ENCODE assay signal across 20 cellular contexts in the genomic region with DNA sequence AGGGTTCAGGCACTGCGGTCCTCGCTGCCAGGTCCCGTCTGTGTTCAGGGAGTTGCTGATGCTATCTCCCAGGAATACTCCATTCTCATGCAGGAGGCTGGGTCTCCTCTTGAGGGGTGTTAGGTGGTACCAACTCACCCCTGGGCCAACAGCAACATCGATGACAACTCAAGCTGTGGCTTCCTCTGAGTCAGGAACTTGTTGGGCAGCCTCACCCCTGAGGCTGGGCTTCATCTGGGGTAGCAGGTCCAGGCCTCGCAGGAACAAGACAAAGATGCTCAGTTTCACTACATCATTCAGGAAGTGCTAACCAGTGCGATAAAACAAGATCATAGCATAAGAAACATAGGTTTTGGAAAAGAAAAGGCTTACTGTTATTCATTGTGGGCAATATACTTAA.
DNase-seq lines count a peak whose midpoint lies in the region; ATAC-seq, FAIRE-seq and TF ChIP-seq lines count a peak whose summit lies in the region.
"Had no signal": no experiment of that assay in that cellular context is flagged by ENCODE, and none has a peak within 500 bp of the region (broad histone marks: within the 10 kb centered on the region; RNA-seq: fewer than 3 reads in every experiment).

No MANE protein-coding gene starts in this region.

- FAIRE-seq in bronchial epithelial cell (lab: Jason Lieb, UNC) (no peak), keratinocyte (lab: Jason Lieb, UNC) (peak; percentile 49)
- FAIRE-seq: G401.6, GM12891, GM19239 had no signal

- no peak overlapping the region for H2AK9ac ChIP-seq in IMR-90 (replicated peaks; ENCODE audit: low read depth, low read length, poor library complexity)

- no peak overlapping the region for H3K4me2 ChIP-seq in IMR-90 (ENCODE audit: low read depth, low read length)
- H3K4me2 ChIP-seq in keratinocyte (ENCODE audit: control insufficient read depth, extremely low read depth, insufficient read depth, low read depth, low read length), result no peak overlapping the region
- H3K4me2 ChIP-seq in Karpas-422 (ENCODE audit: low read depth, low read length, poor library complexity, severe bottlenecking), result no peak overlapping the region
- H3K4me2 ChIP-seq: BLaER1 had no signal

- H4K20me1 ChIP-seq in IMR-90 (ENCODE audit: insufficient read depth, low read length) (no peaks in the 10 kb centered on the region), keratinocyte (ENCODE audit: control insufficient read depth, extremely low read depth, insufficient read depth, low read length) (no peaks in the 10 kb centered on the region), Karpas-422 (ENCODE audit: insufficient read depth, low read depth, low read length) (no peaks in the 10 kb centered on the region)
- H4K20me1 ChIP-seq: BLaER1 had no signal

- no peak for TF ChIP-seq POLR2A in IMR-90 (IDR thresholded peaks at IDR 0.05; ENCODE audit: low read depth, low read length)

- no peak overlapping the region for H2BK5ac ChIP-seq in IMR-90 (ENCODE audit: low read depth, low read length, poor library complexity, severe bottlenecking)

- dilution Hi-C loops in IMR-90 (cut with HindIII; ENCODE audit: low sequenced_read_pairs, unreplicated experiment) (no loop called here), keratinocyte (cut with MboI; ENCODE audit: extremely low pct_ligation_motif_present, low sequenced_read_pairs) (no loop called here)

- no peak overlapping the region for H3K27ac ChIP-seq in IMR-90 (ENCODE audit: insufficient read depth, low read length)
- no peak overlapping the region for H3K27ac ChIP-seq in keratinocyte (ENCODE audit: control insufficient read depth, insufficient read depth, low read length)
- H3K27ac ChIP-seq in Karpas-422 (ENCODE audit: low read length), result no peak overlapping the region
- H3K27ac ChIP-seq: BLaER1, HL-60 had no signal

- no TSS peak for BruUV-seq in IMR-90 (replicated peaks; lab: Mats Ljungman, UMichigan)

- peak overlapping the region; percentile 32 for H2BK20ac ChIP-seq in IMR-90 (ENCODE audit: low read depth, low read length)

- H2BK15ac ChIP-seq in IMR-90 (ENCODE audit: low read depth, low read length), result no peak overlapping the region

- POLR2A ChIA-PET in IMR-90 (lab: Charles Lee; ENCODE audit: unreplicated experiment), result no interaction called here

- peaks cover 9% of the 10 kb centered on the region for H3K4me1 Mint-ChIP-seq in CD14-positive monocyte
- H3K4me1 Mint-ChIP-seq in stimulated activated naive CD8-positive, alpha-beta T cell treated with anti-CD3 and anti-CD28 coated beads, Interleukin-15, amount 100 ng/mL, for 72 hours, result no peaks in the 10 kb centered on the region
- H3K4me1 Mint-ChIP-seq: CD4-positive, CD25-positive, alpha-beta regulatory T cell had no signal

- no peak for TF ChIP-seq RAD21 in IMR-90 (IDR thresholded peaks at IDR 0.05; ENCODE audit: low read length)

- no peaks in the 10 kb centered on the region for H3K36me3 Mint-ChIP-seq in CD14-positive monocyte
- H3K36me3 Mint-ChIP-seq: CD4-positive, CD25-positive, alpha-beta regulatory T cell had no signal

- H3K9ac ChIP-seq in IMR-90 (ENCODE audit: low read depth, low read length) (no peak overlapping the region), keratinocyte (ENCODE audit: control insufficient read depth, extremely low read depth, insufficient read depth, low read length) (no peak overlapping the region), Karpas-422 (ENCODE audit: low read length) (no peak overlapping the region)
- H3K9ac ChIP-seq: BLaER1 had no signal

- H3K9me3 ChIP-seq in IMR-90 (ENCODE audit: control insufficient read depth, insufficient read depth, low read length) (peaks cover 2% of the 10 kb centered on the region), keratinocyte (ENCODE audit: control insufficient read depth, low read depth, low read length) (no peaks in the 10 kb centered on the region), Karpas-422 (ENCODE audit: low read length) (no peaks in the 10 kb centered on the region)

- H2AK5ac ChIP-seq in IMR-90 (ENCODE audit: low read depth, low read length), result peak overlapping the region; percentile 5; the same call in 1 of the 2 replicates

- TF ChIP-seq CTCF in CD14-positive monocyte (IDR thresholded peaks at IDR 0.05), result no peak
- TF ChIP-seq CTCF in IMR-90 (conservative IDR thresholded peaks at IDR 0.05; ENCODE audit: low read depth, low read length), result no peak
- TF ChIP-seq CTCF in bronchial epithelial cell (IDR thresholded peaks at IDR 0.05; ENCODE audit: insufficient read depth, low read length, severe bottlenecking), result no peak
- TF ChIP-seq CTCF in keratinocyte (optimal IDR thresholded peaks at IDR 0.05 in 1 of 3, IDR thresholded peaks at IDR 0.05 in 1 of 3, conservative IDR thresholded peaks at IDR 0.05 in 1 of 3; ENCODE audit: extremely low read depth in 1 of 3, insufficient read depth in 2 of 3, low read length in 3 of 3), result no peak

- no peak overlapping the region for H3K18ac ChIP-seq in IMR-90 (ENCODE audit: low read depth, low read length)

- H2BK120ac ChIP-seq in IMR-90 (ENCODE audit: low read depth, low read length), result no peak overlapping the region

- no peak overlapping the region for H4K91ac ChIP-seq in IMR-90 (ENCODE audit: insufficient read depth, low read depth, low read length)

- no peak overlapping the region for H3K27ac Mint-ChIP-seq in CD14-positive monocyte
- no peak overlapping the region for H3K27ac Mint-ChIP-seq in stimulated activated naive CD8-positive, alpha-beta T cell treated with anti-CD3 and anti-CD28 coated beads, Interleukin-15, amount 100 ng/mL, for 72 hours
- H3K27ac Mint-ChIP-seq: CD4-positive, CD25-positive, alpha-beta regulatory T cell had no signal

- intact Hi-C loops in CD14-positive monocyte (cut with micrococcal nuclease), result no loop called here
- intact Hi-C loops in IMR-90 (cut with micrococcal nuclease), result loop anchor here (2.0 to 5.0 kb wide), 2 partner anchors 23 to 65 kb away; no protein-coding TSS in a partner anchor

- no peak overlapping the region for H3K23ac ChIP-seq in IMR-90 (ENCODE audit: low read depth, low read length)

- CTCF ChIA-PET in IMR-90 (lab: Yijun Ruan, JAX), result no interaction called here

- H3K36me3 ChIP-seq in IMR-90 (ENCODE audit: control insufficient read depth, insufficient read depth, low read length) (no peaks in the 10 kb centered on the region), bronchial epithelial cell (ENCODE audit: control insufficient read depth, insufficient read depth, low read length) (no peaks in the 10 kb centered on the region), keratinocyte (ENCODE audit: control insufficient read depth in 2 of 2, extremely low read depth in 1 of 2, insufficient read depth in 2 of 2, low read length in 2 of 2) (no peaks in the 10 kb centered on the region), Karpas-422 (ENCODE audit: insufficient read depth, low read length) (no peaks in the 10 kb centered on the region)
- H3K36me3 ChIP-seq: BLaER1 had no signal

- H3K27me3 Mint-ChIP-seq in CD14-positive monocyte (ENCODE audit: low read depth in 3 of 3), result peaks cover 3 to 5% (median 5%) of the 10 kb centered on the region in 3 donors
- H3K27me3 Mint-ChIP-seq in stimulated activated naive CD8-positive, alpha-beta T cell treated with anti-CD3 and anti-CD28 coated beads, Interleukin-15, amount 100 ng/mL, for 72 hours, result peaks cover 26% of the 10 kb centered on the region

- H3K27me3 ChIP-seq in IMR-90 (ENCODE audit: control insufficient read depth, insufficient read depth, low read length) (no peaks in the 10 kb centered on the region), bronchial epithelial cell (ENCODE audit: control insufficient read depth, insufficient read depth, low read length) (no peaks in the 10 kb centered on the region), keratinocyte (ENCODE audit: control insufficient read depth, extremely low read depth, insufficient read depth, low read length) (no peaks in the 10 kb centered on the region), Karpas-422 (ENCODE audit: low read length) (no peaks in the 10 kb centered on the region)
- H3K27me3 ChIP-seq: BLaER1 had no signal

- H3K9me1 ChIP-seq in IMR-90 (ENCODE audit: insufficient read depth, low read length) (0 out of 2 replicates have a peak, but pooled peaks cover 8% of the 10 kb centered on the region), keratinocyte (ENCODE audit: control insufficient read depth, extremely low read depth, insufficient read depth, low read length) (no peaks in the 10 kb centered on the region)

- 0 out of 4 replicates have a peak overlapping the region, but pooled peaks of 1 of the 2 experiments have one; percentile 27 for H4K8ac ChIP-seq in IMR-90 (ENCODE audit: low read depth in 2 of 2, low read length in 2 of 2)

- H3K4ac ChIP-seq in IMR-90 (ENCODE audit: low read depth, low read length), result peak overlapping the region; percentile 27; the same call in 1 of the 2 replicates

- H3K4me3 ChIP-seq in IMR-90 (ENCODE audit: insufficient read depth, low read depth, low read length), result no peak overlapping the region
- no peak overlapping the region for H3K4me3 ChIP-seq in bronchial epithelial cell (ENCODE audit: low read depth, low read length)
- H3K4me3 ChIP-seq in keratinocyte (ENCODE audit: control insufficient read depth in 2 of 3, extremely low read depth in 1 of 3, insufficient read depth in 2 of 3, low read depth in 1 of 3, low read length in 3 of 3), result no peak overlapping the region
- H3K4me3 ChIP-seq in Karpas-422 (ENCODE audit: low read length), result no peak overlapping the region
- H3K4me3 ChIP-seq: BLaER1 had no signal

- H2AFZ ChIP-seq in IMR-90 (replicated peaks; ENCODE audit: low read length, poor library complexity) (peak overlapping the region; percentile 29), keratinocyte (ENCODE audit: control insufficient read depth, low read length) (no peak overlapping the region), Karpas-422 (ENCODE audit: low read length) (no peak overlapping the region)

- peaks cover 0 to 2% (median 0%) of the 10 kb centered on the region in 7 donors for H3K9me3 Mint-ChIP-seq in CD14-positive monocyte
- no peaks in the 10 kb centered on the region for H3K9me3 Mint-ChIP-seq in stimulated activated naive CD8-positive, alpha-beta T cell treated with anti-CD3 and anti-CD28 coated beads, Interleukin-15, amount 100 ng/mL, for 72 hours
- H3K9me3 Mint-ChIP-seq: CD4-positive, CD25-positive, alpha-beta regulatory T cell; HFFc6 had no signal

- peaks cover 7% of the 10 kb centered on the region for H3K4me1 ChIP-seq in IMR-90 (ENCODE audit: control insufficient read depth, insufficient read depth, low read length)
- H3K4me1 ChIP-seq in keratinocyte (ENCODE audit: control insufficient read depth, extremely low read depth, insufficient read depth, low read length), result peaks cover 13% of the 10 kb centered on the region
- H3K4me1 ChIP-seq in Karpas-422 (ENCODE audit: low read length), result no peaks in the 10 kb centered on the region

- WGBS in IMR-90 (ENCODE audit: extremely low coverage in 2 of 2, insufficient read length in 1 of 2), 2 experiments, result 40% methylated on average over 1 of the region's 6 CpGs; no CpG with 5 or more reads in 1 of the 2 experiments

- no peak for ATAC-seq in IMR-90 (ENCODE audit: low read depth)
- no peak for ATAC-seq in HG02798 (IDR thresholded peaks at IDR 0.05; ENCODE audit: poor library complexity, unreplicated experiment)
- no peak for ATAC-seq in stimulated activated naive CD8-positive, alpha-beta T cell treated with anti-CD3 and anti-CD28 coated beads, Interleukin-15, amount 100 ng/mL, for 72 hours

- in situ Hi-C loops in IMR-90 (cut with MboI; ENCODE audit: low sequenced_read_pairs), result no loop called here

- no peak overlapping the region for H3K4me3 Mint-ChIP-seq in CD14-positive monocyte
- no peak overlapping the region for H3K4me3 Mint-ChIP-seq in stimulated activated naive CD8-positive, alpha-beta T cell treated with anti-CD3 and anti-CD28 coated beads, Interleukin-15, amount 100 ng/mL, for 72 hours
- H3K4me3 Mint-ChIP-seq: CD4-positive, CD25-positive, alpha-beta regulatory T cell; HFFc6 had no signal

- H3K9me2 ChIP-seq in Karpas-422 (replicated peaks; ENCODE audit: insufficient read depth, low read length), result no peaks in the 10 kb centered on the region

- peak; percentile 8 for DNase-seq in CD14-positive monocyte (ENCODE audit: low spot score)
- no peak for DNase-seq in IMR-90
- peak; percentile 84 for DNase-seq in bronchial epithelial cell (ENCODE audit: low read depth)
- no peak for DNase-seq in keratinocyte (ENCODE audit: low read depth, low spot score)
- no peak for DNase-seq in UCSD-AML1 (lab: John Stamatoyannopoulos, UW; ENCODE audit: unreplicated experiment)
- DNase-seq in stimulated activated naive CD8-positive, alpha-beta T cell treated with anti-CD3 and anti-CD28 coated beads, Interleukin-15, amount 100 ng/mL, for 72 hours, result no peak
- DNase-seq in Karpas-422, result no peak
- DNase-seq: 8988T; AML-193; Calu3; CD4-positive, CD25-positive, alpha-beta regulatory T cell; DMS 273 treated with DMSO at 0.1 percent for 48 hours; HCEC 1CT; HFFc6 had no signal

- no peak overlapping the region; the same call in 1 of the 2 replicates for H4K5ac ChIP-seq in IMR-90 (ENCODE audit: low read depth, low read length)

- 0 out of 2 replicates have a peak overlapping the region, but pooled peaks have one; percentile 10 for H3K14ac ChIP-seq in IMR-90 (replicated peaks; ENCODE audit: low read depth, low read length)

- no peaks in the 10 kb centered on the region for H3K79me1 ChIP-seq in IMR-90 (ENCODE audit: low read depth in 1 of 2, low read length in 2 of 2)

- no peak overlapping the region for H3K56ac ChIP-seq in IMR-90 (ENCODE audit: extremely low read depth, insufficient read depth, low read length)

- H3K79me2 ChIP-seq in keratinocyte (ENCODE audit: control insufficient read depth, insufficient read depth, low read length), result no peaks in the 10 kb centered on the region
- no peaks in the 10 kb centered on the region for H3K79me2 ChIP-seq in Karpas-422 (ENCODE audit: low read length)

Comparison
In these comparisons a context has a peak if more than half of its experiments do, and no peak if none do; other contexts are left out.
1. DNase-seq: peak in CD14-positive monocyte (single experiment) and bronchial epithelial cell (single experiment); none in IMR-90 (single experiment), keratinocyte (single experiment), UCSD-AML1 (single experiment), stimulated activated naive CD8-positive, alpha-beta T cell treated with anti-CD3 and anti-CD28 coated beads, Interleukin-15, amount 100 ng/mL, for 72 hours (0 of 2) and Karpas-422 (single experiment).